Comparison of ENCODE assay signal across 25 cellular contexts in the genomic region with DNA sequence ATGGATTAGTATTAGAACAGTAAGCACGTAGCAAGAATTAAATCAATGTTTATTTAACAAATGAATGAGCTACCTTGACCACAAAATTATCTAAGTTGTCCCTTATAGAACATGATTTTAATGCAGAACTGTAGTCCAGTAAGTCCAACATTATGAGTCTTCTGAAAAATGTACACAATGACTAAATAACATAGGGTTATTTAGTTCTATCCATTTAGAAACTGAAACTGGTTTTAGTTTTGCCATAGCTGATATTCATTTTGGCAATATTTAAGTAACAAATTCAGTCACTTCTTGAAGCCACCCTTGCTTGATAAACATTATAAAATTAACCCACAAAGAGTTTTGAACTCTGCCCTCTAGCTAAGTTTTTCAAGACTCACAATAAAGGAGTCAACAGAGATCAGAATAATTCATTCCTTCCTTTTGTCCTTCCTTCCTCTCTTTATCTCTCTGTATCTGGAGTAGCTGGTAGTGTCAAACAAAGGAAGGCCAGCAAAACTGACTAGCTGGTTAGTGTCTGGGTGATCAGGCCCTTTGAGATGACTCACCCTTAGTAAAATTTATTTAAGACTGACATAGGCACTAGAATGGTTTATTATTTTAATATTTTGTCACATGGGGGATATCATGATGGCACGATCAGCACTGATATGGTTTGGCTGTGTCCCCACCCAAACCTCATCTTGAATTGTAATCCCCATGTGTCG.
A peak's percentile ranks its signal among the peaks of the same experiment; 100 is the strongest.
DNase-seq lines count a peak whose midpoint lies in the region; TF ChIP-seq lines count a peak whose summit lies in the region.
"Had no signal": no experiment of that assay in that cellular context is flagged by ENCODE, and none has a peak within 500 bp of the region (broad histone marks: within the 10 kb centered on the region; RNA-seq: fewer than 3 reads in every experiment).

No MANE protein-coding gene starts in this region.

- intact Hi-C loops in testis (cut with DNase I; ENCODE audit: low total_unique reads): no loop called here

- peak; percentile 19 for DNase-seq in EL
- peak; percentile 7 for DNase-seq in MG63
- peak; percentile 16 for DNase-seq in dermis blood vessel endothelial cell
- DNase-seq in iris pigment epithelial cell (ENCODE audit: low read depth): peak; percentile 31
- no peak for DNase-seq in WERI-Rb-1
- no peak for DNase-seq in NCI-H2029 treated with DMSO at 0.1 percent for 48 hours (lab: John Stamatoyannopoulos, UW)
- no peak for DNase-seq in testis
- DNase-seq in stimulated activated CD4-positive, alpha-beta T cell treated with anti-CD3 and anti-CD28 coated beads, Interleukin-2, amount 100 ng/mL, for 24 hours: no peak
- DNase-seq: activated T-cell treated with anti-CD3 and anti-CD28 coated beads, Interleukin-2, amount 50 U/mL, for 48 hours; body of pancreas; CD4-positive, alpha-beta memory T cell; cerebellar nuclear complex; H7; head of caudate nucleus; naive B cell; NCI-H1092; NCI-H1694; NCI-H2171; NCI-H510A; RPMI8226; stimulated activated CD4-positive, alpha-beta T cell treated with anti-CD3 and anti-CD28 coated beads, Interleukin-12 subunit alpha, Interleukin-12 subunit beta, amount 100 ng/mL, for 4 hours; stimulated activated CD4-positive, alpha-beta T cell treated with anti-CD3 and anti-CD28 coated beads, Interleukin-4, amount 100 ng/mL, for 1 hour; trophoblast cell had no signal

- H3K9me3 ChIP-seq in MG63 (0 out of 2 replicates have a peak, but pooled peaks cover 5% of the 10 kb centered on the region), WERI-Rb-1 (ENCODE audit: severe bottlenecking) (peaks cover 13% of the 10 kb centered on the region), testis (no peaks in the 10 kb centered on the region)
- H3K9me3 ChIP-seq: neutrophil, prostate gland had no signal

- no peaks in the 10 kb centered on the region for H3K4me1 ChIP-seq in testis
- H3K4me1 ChIP-seq: body of pancreas, prostate gland had no signal

- 95 to 97% methylated on average over 3 of the region's 3 CpGs for WGBS in testis, 2 donors

- TF ChIP-seq CTCF in WERI-Rb-1 (IDR thresholded peaks at IDR 0.05; ENCODE audit: low read depth, low read length) (no peak), testis (IDR thresholded peaks at IDR 0.05) (no peak)

- H3K4me3 ChIP-seq in MG63 (no peak overlapping the region), WERI-Rb-1 (ENCODE audit: low read depth, low read length) (no peak overlapping the region), testis (no peak overlapping the region)
- H3K4me3 ChIP-seq: body of pancreas, prostate gland had no signal

- TF ChIP-seq POLR2A in testis (IDR thresholded peaks at IDR 0.05): no peak

- H3K36me3 ChIP-seq in MG63 (no peaks in the 10 kb centered on the region), WERI-Rb-1 (no peaks in the 10 kb centered on the region), testis (ENCODE audit: low read depth, missing control alignments) (no peaks in the 10 kb centered on the region)
- H3K36me3 ChIP-seq: neutrophil, prostate gland had no signal

- H3K27ac ChIP-seq in WERI-Rb-1 (no peak overlapping the region), testis (no peak overlapping the region)
- H3K27ac ChIP-seq: body of pancreas, neutrophil, prostate gland had no signal

- no peaks in the 10 kb centered on the region for H3K27me3 ChIP-seq in MG63
- H3K27me3 ChIP-seq in WERI-Rb-1 (ENCODE audit: insufficient read depth, low read depth, severe bottlenecking): no peaks in the 10 kb centered on the region
- H3K27me3 ChIP-seq in testis: no peaks in the 10 kb centered on the region
- H3K27me3 ChIP-seq: body of pancreas, neutrophil had no signal

Comparison
In these comparisons a context has a peak if more than half of its experiments do, and no peak if none do; other contexts are left out.
1. DNase-seq: peak in EL (single experiment), MG63 (single experiment), dermis blood vessel endothelial cell (single experiment) and iris pigment epithelial cell (single experiment); none in WERI-Rb-1 (single experiment), NCI-H2029 treated with DMSO at 0.1 percent for 48 hours (single experiment), testis (single experiment) and stimulated activated CD4-positive, alpha-beta T cell treated with anti-CD3 and anti-CD28 coated beads, Interleukin-2, amount 100 ng/mL, for 24 hours (0 of 2).